ENCODE assay signal across 33 cellular contexts in genomic region chr6:137349856-137350830, GRCh38.
DNase-seq lines count a peak whose midpoint lies in the region; FAIRE-seq and TF ChIP-seq lines count a peak whose summit lies in the region.
"Had no signal": no experiment of that assay in that cellular context is flagged by ENCODE, and none has a peak within 500 bp of the region (broad histone marks: within the 10 kb centered on the region; RNA-seq: fewer than 3 reads in every experiment).

No MANE protein-coding gene starts in this region.

- POLR2A ChIA-PET in HEK293 (lab: Yijun Ruan, JAX) = interaction anchor here (0.5 kb wide), 1 partner anchor 272 kb away, joined by 3 read pairs; no protein-coding TSS in a partner anchor

- no peak overlapping the region for H3K4me3 ChIP-seq in HEK293 (ENCODE audit: low read depth, low read length)
- H3K4me3 ChIP-seq: heart left ventricle, lower lobe of right lung, MG63, mucosa of descending colon, Peyer's patch, skin epidermis, testis had no signal

- no peaks in the 10 kb centered on the region for H3K36me3 Mint-ChIP-seq in progenitor cell of endocrine pancreas (ENCODE audit: insufficient read depth)
- H3K36me3 Mint-ChIP-seq: natural killer cell; stimulated activated memory B cell treated with anti-CD40 and anti-IgM and Interleukin-4, amounts not matched to agents 10 μg/mL and 1 μg/mL and 100 μg/mL, for 72 hours had no signal

- peak overlapping the region; percentile 39 for H3K27ac ChIP-seq in 22Rv1
- H3K27ac ChIP-seq in HEK293 (ENCODE audit: extremely low read depth, low read depth, low read length) = no peak overlapping the region
- H3K27ac ChIP-seq: heart left ventricle, lower lobe of right lung, Peyer's patch, skin epidermis, testis had no signal

- no peaks in the 10 kb centered on the region for H3K9me3 ChIP-seq in HEK293 (ENCODE audit: control insufficient read depth, insufficient read depth, low read depth, low read length)
- H3K9me3 ChIP-seq: heart left ventricle, lower lobe of right lung, MG63, mucosa of descending colon, Peyer's patch, testis had no signal

- peak; percentile 72 for FAIRE-seq in frontal cortex (lab: Jason Lieb, UNC)
- FAIRE-seq: A204.1, astrocyte, kidney had no signal

- no peaks in the 10 kb centered on the region for H3K4me1 ChIP-seq in HEK293 (ENCODE audit: control insufficient read depth, insufficient read depth, low read length)
- H3K4me1 ChIP-seq: lower lobe of right lung had no signal

- H3K9me3 Mint-ChIP-seq in progenitor cell of endocrine pancreas (ENCODE audit: low read depth) = no peaks in the 10 kb centered on the region
- H3K9me3 Mint-ChIP-seq: activated T-cell treated with anti-CD3 and anti-CD28 coated beads, Interleukin-2, amount 50 U/mL, for 72 hours; endodermal cell; natural killer cell; stimulated activated memory B cell treated with anti-CD40 and anti-IgM and Interleukin-4, amounts not matched to agents 10 μg/mL and 1 μg/mL and 100 μg/mL, for 72 hours had no signal

- DNase-seq in frontal cortex (ENCODE audit: low spot score in 2 of 2) = no peak
- DNase-seq in middle frontal gyrus (ENCODE audit: extremely low spot score, low spot score) = peak; percentile 67
- DNase-seq in progenitor cell of endocrine pancreas (ENCODE audit: low spot score, unreplicated experiment) = no peak
- DNase-seq in SKM-1 treated with dmso at 0.1 percent for 144 hours (lab: John Stamatoyannopoulos, UW; ENCODE audit: unreplicated experiment) = no peak
- no peak for DNase-seq in DMS153 (lab: John Stamatoyannopoulos, UW)
- no peak for DNase-seq in NCI-H345 treated with DMSO at 0.1 percent for 48 hours (lab: John Stamatoyannopoulos, UW; ENCODE audit: unreplicated experiment)
- DNase-seq: activated CD4-positive, CD25-positive, alpha-beta regulatory T cell; activated T-cell treated with anti-CD3 and anti-CD28 coated beads, Interleukin-2, amount 50 U/mL, for 72 hours; central memory CD4-positive, alpha-beta T cell; endodermal cell; H7; heart left ventricle; KG1; kidney; lower lobe of right lung; MG63; mucosa of descending colon; natural killer cell; NCI-H1105 treated with DMSO at 0.1 percent for 48 hours; NCI-H2029; NCI-H2227 treated with DMSO at 0.1 percent for 48 hours; NCI-H526 treated with DMSO at 0.1 percent for 48 hours; occipital lobe; Peyer's patch; SHP77 treated with DMSO at 0.1 percent for 48 hours; T1000; testis had no signal

- no peak overlapping the region for H3K27ac Mint-ChIP-seq in progenitor cell of endocrine pancreas
- H3K27ac Mint-ChIP-seq: activated T-cell treated with anti-CD3 and anti-CD28 coated beads, Interleukin-2, amount 50 U/mL, for 72 hours; endodermal cell; natural killer cell; stimulated activated memory B cell treated with anti-CD40 and anti-IgM and Interleukin-4, amounts not matched to agents 10 μg/mL and 1 μg/mL and 100 μg/mL, for 72 hours had no signal

- H3K36me3 ChIP-seq in HEK293 (ENCODE audit: control insufficient read depth in 2 of 2, insufficient read depth in 1 of 2, low read length in 2 of 2) = no peaks in the 10 kb centered on the region
- H3K36me3 ChIP-seq: heart left ventricle, lower lobe of right lung, MG63, Peyer's patch had no signal

- H3K4me1 Mint-ChIP-seq in progenitor cell of endocrine pancreas (ENCODE audit: low read depth) = peaks cover 21% of the 10 kb centered on the region
- H3K4me1 Mint-ChIP-seq: endodermal cell had no signal

- CTCF ChIA-PET in HEK293 (lab: Yijun Ruan, JAX) = interaction anchor here (0.7 to 1.2 kb wide), 2 partner anchors 13 to 36 kb away, joined by 3 read pairs; no protein-coding TSS in a partner anchor

- TF ChIP-seq CTCF in 22Rv1 (IDR thresholded peaks at IDR 0.05) = no peak
- no peak for TF ChIP-seq CTCF in HEK293 (tag by site-specific recombination; IDR thresholded peaks at IDR 0.05)
- TF ChIP-seq CTCF in progenitor cell of endocrine pancreas (IDR thresholded peaks at IDR 0.05; ENCODE audit: unreplicated experiment) = no peak

- H3K4me3 Mint-ChIP-seq in progenitor cell of endocrine pancreas (ENCODE audit: low read depth) = no peak overlapping the region
- H3K4me3 Mint-ChIP-seq: activated T-cell treated with anti-CD3 and anti-CD28 coated beads, Interleukin-2, amount 50 U/mL, for 72 hours; endodermal cell; natural killer cell; stimulated activated memory B cell treated with anti-CD40 and anti-IgM and Interleukin-4, amounts not matched to agents 10 μg/mL and 1 μg/mL and 100 μg/mL, for 72 hours had no signal

- H3K27me3 Mint-ChIP-seq in progenitor cell of endocrine pancreas = peaks cover 5% of the 10 kb centered on the region
- H3K27me3 Mint-ChIP-seq: stimulated activated memory B cell treated with anti-CD40 and anti-IgM and Interleukin-4, amounts not matched to agents 10 μg/mL and 1 μg/mL and 100 μg/mL, for 72 hours had no signal

TF ChIP-seq in HEK293, 187 proteins besides CTCF, POLR2A, EP300 and RAD21:
- TF ChIP-seq ZNF140 (tag by site-specific recombination; IDR thresholded peaks at IDR 0.05) (no peak), ZIC2 (tag by site-specific recombination; IDR thresholded peaks at IDR 0.05) (no peak), ZNF660 (tag by site-specific recombination; IDR thresholded peaks at IDR 0.05) (no peak), SCRT2 (tag by site-specific recombination; IDR thresholded peaks at IDR 0.05) (peak; percentile 59)
